Comparison of ENCODE assay signal across 8 cellular contexts in genomic region chr17:30117548-30118155, GRCh38. TPM values are rescaled to one million over a fixed set of nuclear protein-coding genes. Genes with fewer than 3 reads are reported as not detected.
DNase-seq lines count a peak whose midpoint lies in the region; ATAC-seq and TF ChIP-seq lines count a peak whose summit lies in the region.

No MANE protein-coding gene starts in this region.

- no peaks in the 10 kb centered on the region for H3K36me3 ChIP-seq in ovary

- 8 to 14% (median 8%) methylated on average over 7 of the region's 7 CpGs for WGBS in ovary, 3 donors

- TF ChIP-seq CTCF in epithelial cell of proximal tubule (conservative IDR thresholded peaks at IDR 0.05; ENCODE audit: low read depth, low read length) (no peak), ovary (IDR thresholded peaks at IDR 0.05) (no peak)

- DNase-seq in EH (ENCODE audit: low read depth) (peak; percentile 29), OCI-M1 (lab: John Stamatoyannopoulos, UW) (peak; percentile 49), epithelial cell of proximal tubule (ENCODE audit: low read depth) (no peak), ovary (no peak), hippocampal formation (lab: John Stamatoyannopoulos, UW) (no peak), sciatic nerve (ENCODE audit: low spot score) (no peak)
- no peak for DNase-seq in activated CD4-positive, alpha-beta T cell treated with anti-CD3 and anti-CD28 coated beads for 4 hours

- no peaks in the 10 kb centered on the region for H3K27me3 ChIP-seq in ovary

- peaks cover 1% of the 10 kb centered on the region for H3K4me1 ChIP-seq in ovary (ENCODE audit: insufficient read depth)

- intact Hi-C loops in ovary (cut with DNase I) = loop anchor here in 1 of 4 donors (5.0 kb wide), 1 partner anchor 260 kb away; the partner anchor contains the start of gene CPD
- intact Hi-C loops in sciatic nerve (cut with DNase I) = no loop called here

- TF ChIP-seq EP300 in ovary (IDR thresholded peaks at IDR 0.05) = no peak

- TF ChIP-seq POLR2A in ovary (IDR thresholded peaks at IDR 0.05) = no peak

- peak overlapping the region; percentile 86 for H3K4me3 ChIP-seq in epithelial cell of proximal tubule (ENCODE audit: low read depth, low read length)
- H3K4me3 ChIP-seq in ovary = peak overlapping the region; percentile 64

- peak overlapping the region; percentile 85 to 98 for H3K27ac ChIP-seq in ovary

- H3K9me3 ChIP-seq in ovary = no peaks in the 10 kb centered on the region

- no peak for ATAC-seq in HG03442 (IDR thresholded peaks at IDR 0.05; ENCODE audit: unreplicated experiment)
- ATAC-seq in sciatic nerve = no peak

RNA-seq across cellular contexts. Expression of gene NSRP1, which starts 1.0 kb away (rescaled TPM):
- 6.9 and 7.0 TPM in 2 replicates for total RNA-seq in epithelial cell of proximal tubule
- 10 to 100 TPM; 19.0 to 42.1 (median 26.6) TPM for total RNA-seq in ovary
- polyA plus RNA-seq in ovary = 10 to 100 TPM; 23.5 to 38.9 TPM
- total RNA-seq in sciatic nerve = 53.4 TPM

Comparison
In these comparisons a context has a peak if more than half of its experiments do, and no peak if none do; other contexts are left out.
1. DNase-seq: peak in EH (single experiment) and OCI-M1 (single experiment); none in epithelial cell of proximal tubule (single experiment), ovary (0 of 5), hippocampal formation (0 of 2), sciatic nerve (single experiment) and activated CD4-positive, alpha-beta T cell treated with anti-CD3 and anti-CD28 coated beads for 4 hours (0 of 2).